In genomic region chr19:29766100-29766499, GRCh38 we compare ENCODE assay signal across 27 cellular contexts.
"Had no signal": no experiment of that assay in that cellular context is flagged by ENCODE, and none has a peak within 500 bp of the region (broad histone marks: within the 10 kb centered on the region; RNA-seq: fewer than 3 reads in every experiment).

No MANE protein-coding gene starts in this region.

- DNase-seq: naive B cell; occipital lobe; pancreas; right cardiac atrium; right lobe of liver; sigmoid colon; small intestine; stimulated activated CD4-positive, alpha-beta T cell treated with anti-CD3 and anti-CD28 coated beads, Interleukin-15, amount 100 ng/mL, for 24 hours; stimulated activated CD4-positive, alpha-beta T cell treated with anti-CD3 and anti-CD28 coated beads, Interleukin-2, amount 100 ng/mL, for 24 hours; stimulated activated CD4-positive, alpha-beta T cell treated with anti-CD3 and anti-CD28 coated beads, Interleukin-2, amount 100 ng/mL, for 48 hours; stimulated activated CD4-positive, alpha-beta T cell treated with anti-CD3 and anti-CD28 coated beads, Interleukin-4, amount 100 ng/mL, for 24 hours; stimulated activated naive CD4-positive, alpha-beta T cell; stimulated activated naive CD8-positive, alpha-beta T cell treated with anti-CD3 and anti-CD28 coated beads, Interleukin-15, amount 100 ng/mL, for 72 hours; stimulated activated naive CD8-positive, alpha-beta T cell treated with anti-CD3 and anti-CD28 coated beads, Interleukin-15, Interleukin-2, amounts not matched to agents 100 U/mL and 50 U/mL, for 24 hours; substantia nigra; testis; tibial artery; transverse colon; upper lobe of right lung; uterus had no signal

- H3K27ac ChIP-seq: neural progenitor cell, pancreas, prostate gland, right lobe of liver, sigmoid colon, suprapubic skin, testis, tibial artery, transverse colon, upper lobe of right lung, uterus had no signal

- H3K4me3 ChIP-seq: neural progenitor cell, pancreas, prostate gland, right lobe of liver, sigmoid colon, suprapubic skin, testis, tibial artery, transverse colon, upper lobe of right lung, uterus had no signal

- H3K4me3 Mint-ChIP-seq: naive thymus-derived CD8-positive, alpha-beta T cell; natural killer cell treated with Interleukin-12 subunit alpha and Interleukin-12 subunit beta and Interleukin-15 and Interleukin-18, amount 100 ng/mL, for 72 hours; neural progenitor cell; stimulated activated effector memory CD8-positive, alpha-beta T cell treated with anti-CD3 and anti-CD28 coated beads, Interleukin-12 subunit alpha, Interleukin-12 subunit beta, amount 100 ng/mL, for 72 hours; stimulated activated naive CD8-positive, alpha-beta T cell treated with anti-CD3 and anti-CD28 coated beads, Interleukin-15, amount 100 ng/mL, for 72 hours; type B pancreatic cell had no signal

- H3K27me3 Mint-ChIP-seq: naive thymus-derived CD8-positive, alpha-beta T cell had no signal

- H3K27ac Mint-ChIP-seq: naive B cell; natural killer cell treated with Interleukin-12 subunit alpha and Interleukin-12 subunit beta and Interleukin-15 and Interleukin-18, amount 100 ng/mL, for 72 hours; neural progenitor cell; stimulated activated effector memory CD8-positive, alpha-beta T cell treated with anti-CD3 and anti-CD28 coated beads, Interleukin-12 subunit alpha, Interleukin-12 subunit beta, amount 100 ng/mL, for 72 hours; stimulated activated naive CD8-positive, alpha-beta T cell treated with anti-CD3 and anti-CD28 coated beads, Interleukin-15, amount 100 ng/mL, for 72 hours; type B pancreatic cell had no signal

- H3K4me1 Mint-ChIP-seq: naive B cell; naive thymus-derived CD8-positive, alpha-beta T cell; neural progenitor cell; stimulated activated effector memory CD8-positive, alpha-beta T cell treated with anti-CD3 and anti-CD28 coated beads, Interleukin-12 subunit alpha, Interleukin-12 subunit beta, amount 100 ng/mL, for 72 hours; stimulated activated naive CD8-positive, alpha-beta T cell treated with anti-CD3 and anti-CD28 coated beads, Interleukin-15, amount 100 ng/mL, for 72 hours had no signal

- H3K36me3 ChIP-seq: neural progenitor cell, pancreas, prostate gland, right lobe of liver, sigmoid colon, suprapubic skin, tibial artery, transverse colon, upper lobe of right lung, uterus had no signal

- H3K4me1 ChIP-seq: neural progenitor cell, pancreas, prostate gland, right lobe of liver, sigmoid colon, suprapubic skin, testis, tibial artery, upper lobe of right lung, uterus had no signal

- H3K36me3 Mint-ChIP-seq: naive B cell; naive thymus-derived CD8-positive, alpha-beta T cell; natural killer cell treated with Interleukin-12 subunit alpha and Interleukin-12 subunit beta and Interleukin-15 and Interleukin-18, amount 100 ng/mL, for 72 hours; neural progenitor cell; stimulated activated effector memory CD8-positive, alpha-beta T cell treated with anti-CD3 and anti-CD28 coated beads, Interleukin-12 subunit alpha, Interleukin-12 subunit beta, amount 100 ng/mL, for 72 hours; type B pancreatic cell had no signal

- ATAC-seq: naive thymus-derived CD8-positive, alpha-beta T cell; natural killer cell treated with Interleukin-12 subunit alpha and Interleukin-12 subunit beta and Interleukin-15 and Interleukin-18, amount 100 ng/mL, for 72 hours; pancreas; right cardiac atrium; right lobe of liver; stimulated activated effector memory CD8-positive, alpha-beta T cell treated with anti-CD3 and anti-CD28 coated beads, Interleukin-12 subunit alpha, Interleukin-12 subunit beta, amount 100 ng/mL, for 72 hours; stimulated activated naive CD8-positive, alpha-beta T cell treated with anti-CD3 and anti-CD28 coated beads, Interleukin-15, amount 100 ng/mL, for 72 hours; stimulated activated naive CD8-positive, alpha-beta T cell treated with anti-CD3 and anti-CD28 coated beads, Interleukin-15, Interleukin-2, amounts not matched to agents 100 U/mL and 50 U/mL, for 24 hours; upper lobe of right lung had no signal

- H3K9me3 Mint-ChIP-seq: naive thymus-derived CD8-positive, alpha-beta T cell; natural killer cell treated with Interleukin-12 subunit alpha and Interleukin-12 subunit beta and Interleukin-15 and Interleukin-18, amount 100 ng/mL, for 72 hours; neural progenitor cell; stimulated activated effector memory CD8-positive, alpha-beta T cell treated with anti-CD3 and anti-CD28 coated beads, Interleukin-12 subunit alpha, Interleukin-12 subunit beta, amount 100 ng/mL, for 72 hours; stimulated activated naive CD8-positive, alpha-beta T cell treated with anti-CD3 and anti-CD28 coated beads, Interleukin-15, amount 100 ng/mL, for 72 hours; type B pancreatic cell had no signal

- H3K9me3 ChIP-seq: pancreas, prostate gland, right lobe of liver, sigmoid colon, suprapubic skin, testis, tibial artery, transverse colon, upper lobe of right lung, uterus had no signal
